In the genomic region with DNA sequence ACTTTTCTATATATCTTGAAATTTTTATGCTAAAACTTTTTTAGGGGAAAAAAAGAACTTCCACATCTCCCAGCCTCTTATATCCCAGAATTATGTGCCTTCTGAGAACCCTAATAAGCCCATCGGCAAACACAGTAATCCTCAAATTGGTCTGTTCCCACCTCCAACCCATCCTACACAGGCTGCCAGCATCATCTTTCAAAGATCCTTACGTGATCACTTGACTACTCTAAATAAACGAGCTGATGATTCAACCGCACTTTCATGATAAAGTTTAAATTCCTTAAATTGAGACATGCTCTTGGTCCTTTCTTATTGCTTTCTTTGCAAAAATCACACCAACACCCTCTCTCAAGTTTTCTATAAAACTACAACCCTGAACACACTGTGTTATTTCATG, we compare ENCODE assay signal across 18 cellular contexts. TPM values are rescaled to one million over a fixed set of nuclear protein-coding genes. Genes with fewer than 3 reads are reported as not detected.
DNase-seq lines count a peak whose midpoint lies in the region; ATAC-seq and TF ChIP-seq lines count a peak whose summit lies in the region.
"Had no signal": no experiment of that assay in that cellular context is flagged by ENCODE, and none has a peak within 500 bp of the region (broad histone marks: within the 10 kb centered on the region; RNA-seq: fewer than 3 reads in every experiment).

No MANE protein-coding gene starts in this region.

- no peak overlapping the region for H3K4me3 ChIP-seq in smooth muscle cell
- H3K4me3 ChIP-seq: GM12878 had no signal

- H3K4me3 Mint-ChIP-seq in T-helper 17 cell, result no peak overlapping the region
- peak overlapping the region; percentile 72 for H3K4me3 Mint-ChIP-seq in glutamatergic neuron (ENCODE audit: unreplicated experiment)
- H3K4me3 Mint-ChIP-seq: CD14-positive monocyte; CD8-positive, alpha-beta T cell; H9; HFFc6 had no signal

- WGBS in smooth muscle cell (ENCODE audit: low lambda C conversion rate), result 45% methylated on average over 4 of the region's 4 CpGs

- no peaks in the 10 kb centered on the region for H3F3A ChIP-seq in smooth muscle cell (ENCODE audit: low read depth)

- peaks cover 16% of the 10 kb centered on the region for H3K9me3 Mint-ChIP-seq in glutamatergic neuron (ENCODE audit: unreplicated experiment)
- H3K9me3 Mint-ChIP-seq: CD14-positive monocyte, H9, HFFc6 had no signal

- no peak overlapping the region for H2AFZ ChIP-seq in smooth muscle cell (ENCODE audit: low read depth)

- H3K9ac ChIP-seq in smooth muscle cell (ENCODE audit: low read depth), result no peak overlapping the region

- no peaks in the 10 kb centered on the region for H3K4me1 ChIP-seq in smooth muscle cell (ENCODE audit: low read depth)

- no peaks in the 10 kb centered on the region for H3K27me3 ChIP-seq in smooth muscle cell (ENCODE audit: low read depth)

- DNase-seq in NCI-H82 (lab: John Stamatoyannopoulos, UW) (peak; percentile 30), NCI-H82 treated with DMSO at 0.1 percent for 48 hours (lab: John Stamatoyannopoulos, UW; ENCODE audit: unreplicated experiment) (no peak), T-helper 17 cell (no peak), glutamatergic neuron (no peak), smooth muscle cell (lab: John Stamatoyannopoulos, UW; ENCODE audit: unreplicated experiment) (no peak), DMS153 treated with DMSO at 0.1 percent for 48 hours (lab: John Stamatoyannopoulos, UW; ENCODE audit: unreplicated experiment) (no peak), NCI-H2107 treated with DMSO at 0.1 percent for 48 hours (lab: John Stamatoyannopoulos, UW; ENCODE audit: unreplicated experiment) (no peak), NCI-H2196 treated with DMSO at 0.1 percent for 48 hours (lab: John Stamatoyannopoulos, UW; ENCODE audit: unreplicated experiment) (no peak)
- DNase-seq: CD8-positive, alpha-beta T cell; COR-L47; DMS153; GOT3; H9 had no signal

- peak overlapping the region; percentile 61 for H3K27ac Mint-ChIP-seq in T-helper 17 cell
- H3K27ac Mint-ChIP-seq in glutamatergic neuron (ENCODE audit: unreplicated experiment), result peak overlapping the region; percentile 84
- H3K27ac Mint-ChIP-seq: CD8-positive, alpha-beta T cell; H9; HFFc6 had no signal

- peak overlapping the region; percentile 39 for H3K27ac ChIP-seq in smooth muscle cell (ENCODE audit: low read depth)
- H3K27ac ChIP-seq: 22Rv1 had no signal

- peak overlapping the region; percentile 15 for H3K4me2 ChIP-seq in smooth muscle cell

- no peaks in the 10 kb centered on the region for H3K36me3 Mint-ChIP-seq in T-helper 17 cell (ENCODE audit: low read depth)
- H3K36me3 Mint-ChIP-seq in glutamatergic neuron (ENCODE audit: unreplicated experiment), result peaks cover 6% of the 10 kb centered on the region

- no peaks in the 10 kb centered on the region for H3K9me3 ChIP-seq in T-helper 17 cell (ENCODE audit: control insufficient read depth, low read length, poor library complexity, severe bottlenecking)
- H3K9me3 ChIP-seq in smooth muscle cell (replicated peaks; ENCODE audit: low read depth), result no peaks in the 10 kb centered on the region

- no peaks in the 10 kb centered on the region for H3K27me3 Mint-ChIP-seq in T-helper 17 cell
- peaks cover 4% of the 10 kb centered on the region for H3K27me3 Mint-ChIP-seq in glutamatergic neuron (ENCODE audit: unreplicated experiment)

- ATAC-seq in T-helper 17 cell, result no peak
- ATAC-seq: HepG2 had no signal

- H4K20me1 ChIP-seq in smooth muscle cell (ENCODE audit: low read depth), result no peaks in the 10 kb centered on the region

- no peaks in the 10 kb centered on the region for H3K36me3 ChIP-seq in smooth muscle cell (ENCODE audit: low read depth)

- TF ChIP-seq CTCF in glutamatergic neuron (IDR thresholded peaks at IDR 0.05; ENCODE audit: partially characterized antibody, unreplicated experiment) (no peak), smooth muscle cell (IDR thresholded peaks at IDR 0.05; ENCODE audit: borderline replicate concordance, insufficient read depth, poor library complexity, severe bottlenecking) (no peak)

- H3K4me1 Mint-ChIP-seq in T-helper 17 cell, result peaks cover 10% of the 10 kb centered on the region
- peaks cover 34% of the 10 kb centered on the region for H3K4me1 Mint-ChIP-seq in glutamatergic neuron (ENCODE audit: low read depth, unreplicated experiment)
- H3K4me1 Mint-ChIP-seq: H9 had no signal

- no peaks in the 10 kb centered on the region for H3K79me2 ChIP-seq in smooth muscle cell (ENCODE audit: low read depth)

RNA-seq across cellular contexts. Expression of a gene that starts 52.5 kb away (rescaled TPM):
- total RNA-seq in T-helper 17 cell (10 to 100 TPM; 21.6 to 22.7 TPM), glutamatergic neuron (ENCODE audit: unreplicated experiment) (19.0 TPM), smooth muscle cell (3.4 TPM in 2 replicates)
- 0.80 and 3.6 TPM in 2 replicates for polyA plus RNA-seq in smooth muscle cell
